ENCODE assay signal across 8 cellular contexts in the genomic region with DNA sequence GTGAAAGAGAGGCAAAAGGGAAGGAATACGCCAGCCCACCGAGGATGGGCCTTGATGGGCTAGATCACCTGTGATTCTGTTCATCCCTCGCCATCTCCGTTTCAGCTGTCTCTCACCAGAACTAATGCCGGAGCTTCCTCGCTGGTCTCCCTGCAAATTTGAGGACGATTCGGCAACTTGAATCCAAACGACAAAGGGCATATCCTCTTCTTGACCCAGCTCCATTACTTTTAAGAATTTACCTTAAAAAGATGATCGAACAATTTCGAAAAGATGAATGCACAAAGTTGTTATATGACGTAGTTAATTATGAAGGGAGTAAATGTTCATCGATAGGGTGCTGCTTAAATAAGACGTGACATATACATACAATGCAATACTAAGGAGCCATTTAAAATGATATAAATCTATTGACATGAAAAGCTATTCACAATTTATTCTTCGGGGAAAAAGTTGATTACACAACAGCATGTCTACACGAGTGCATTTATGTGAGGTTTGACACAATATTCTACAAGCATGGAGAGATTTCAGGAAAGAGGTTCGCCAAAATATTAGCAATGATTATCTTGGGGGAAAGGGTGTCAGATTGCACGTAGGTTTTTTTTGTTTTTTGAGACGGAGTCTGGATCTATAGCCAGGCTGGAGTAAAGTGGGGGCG. TPM values are rescaled to one million over a fixed set of nuclear protein-coding genes. Genes with fewer than 3 reads are reported as not detected.
A peak's percentile ranks its signal among the peaks of the same experiment; 100 is the strongest.
DNase-seq lines count a peak whose midpoint lies in the region; ATAC-seq and TF ChIP-seq lines count a peak whose summit lies in the region.

No MANE protein-coding gene starts in this region.

- no peak overlapping the region for H3K23ac ChIP-seq in neuronal stem cell (ENCODE audit: low read depth, low read length, poor library complexity)

- no CpG with 5 or more reads among the region's 20 CpGs for WGBS in neuronal stem cell (ENCODE audit: extremely low coverage in 2 of 2, insufficient read length in 2 of 2, insufficient replicate concordance in 1 of 2), 2 donors

- peak overlapping the region; percentile 59 for H3K4me2 ChIP-seq in neuronal stem cell (ENCODE audit: insufficient read depth, low read length, poor library complexity, severe bottlenecking)

- DNase-seq in NOMO-1 treated with DMSO at 0.1 percent for 48 hours (lab: John Stamatoyannopoulos, UW; ENCODE audit: unreplicated experiment) = peak; percentile 58
- no peak for DNase-seq in NOMO-1 treated with dmso at 0.1 percent for 144 hours (lab: John Stamatoyannopoulos, UW; ENCODE audit: unreplicated experiment)
- no peak for DNase-seq in LNCaP clone FGC (ENCODE audit: low read depth)
- no peak for DNase-seq in dorsolateral prefrontal cortex
- no peak for DNase-seq in neuronal stem cell (ENCODE audit: low spot score)

- no peaks in the 10 kb centered on the region for H3K27me3 ChIP-seq in dorsolateral prefrontal cortex
- no peaks in the 10 kb centered on the region for H3K27me3 ChIP-seq in neuronal stem cell (ENCODE audit: control insufficient read depth in 3 of 3, insufficient read depth in 3 of 3, low read depth in 1 of 3, low read length in 3 of 3)

- no peak overlapping the region for H2BK12ac ChIP-seq in neuronal stem cell (ENCODE audit: low read length)

- H2BK5ac ChIP-seq in neuronal stem cell (ENCODE audit: low read length) = no peak overlapping the region

- H3K4me1 ChIP-seq in neuronal stem cell (ENCODE audit: control insufficient read depth in 2 of 2, insufficient read depth in 1 of 2, low read depth in 1 of 2, low read length in 2 of 2) = peaks cover 6 to 18% of the 10 kb centered on the region in 2 donors

- no peak for TF ChIP-seq CTCF in LNCaP clone FGC (IDR thresholded peaks at IDR 0.05; ENCODE audit: control insufficient read depth, extremely low read depth, insufficient read depth)
- TF ChIP-seq CTCF in dorsolateral prefrontal cortex (IDR thresholded peaks at IDR 0.05 in 54 of 56, conservative IDR thresholded peaks at IDR 0.05 in 2 of 56; ENCODE audit: low read depth in 1 of 56, partially characterized antibody in 56 of 56) = peak in 2 of 56 donors; percentile 5 to 19

- H3K9me3 ChIP-seq in neuronal stem cell (replicated peaks in 1 of 2; ENCODE audit: control insufficient read depth in 2 of 2, insufficient read depth in 1 of 2, low read depth in 1 of 2, low read length in 2 of 2) = no peaks in the 10 kb centered on the region

- H2AFZ ChIP-seq in neuronal stem cell (ENCODE audit: low read length) = peak overlapping the region; percentile 93

- peak overlapping the region; percentile 76 for H3K18ac ChIP-seq in neuronal stem cell (ENCODE audit: low read length)

- no peak overlapping the region for H3K4ac ChIP-seq in neuronal stem cell (ENCODE audit: low read length)

- H2AK5ac ChIP-seq in neuronal stem cell (ENCODE audit: low read depth, low read length) = no peak overlapping the region

- no peak overlapping the region for H3K9ac ChIP-seq in neuronal stem cell (ENCODE audit: low read depth, low read length, poor library complexity)

- H4K91ac ChIP-seq in neuronal stem cell (ENCODE audit: low read depth, low read length, poor library complexity) = no peak overlapping the region

- no peak for ATAC-seq in GM19467 (IDR thresholded peaks at IDR 0.05; ENCODE audit: unreplicated experiment)
- ATAC-seq in HG03159 (IDR thresholded peaks at IDR 0.05; ENCODE audit: unreplicated experiment) = no peak
- ATAC-seq in HG03135 (IDR thresholded peaks at IDR 0.05; ENCODE audit: unreplicated experiment) = no peak

- H4K8ac ChIP-seq in neuronal stem cell (ENCODE audit: low read depth, low read length) = no peak overlapping the region

- peaks cover 2% of the 10 kb centered on the region for H3K79me1 ChIP-seq in neuronal stem cell (ENCODE audit: low read depth, low read length)

- H3K4me3 ChIP-seq in LNCaP clone FGC (ENCODE audit: low read depth, low read length) (peak overlapping the region; percentile 75), dorsolateral prefrontal cortex (peak overlapping the region; percentile 65 to 100 (median 87)), neuronal stem cell (ENCODE audit: low read length in 2 of 2) (peak overlapping the region; percentile 60 to 77)

- no peak overlapping the region for H2BK120ac ChIP-seq in neuronal stem cell (ENCODE audit: low read depth, low read length)

- H2BK15ac ChIP-seq in neuronal stem cell (ENCODE audit: low read length) = no peak overlapping the region

- no peak overlapping the region for H3K14ac ChIP-seq in neuronal stem cell (ENCODE audit: low read length)

- intact Hi-C loops in dorsolateral prefrontal cortex (cut with DNase I) = loop anchor here (1.0 to 10.0 kb wide), 5 partner anchors 67 to 197 kb away; no protein-coding TSS in a partner anchor

- no peaks in the 10 kb centered on the region for H3K36me3 ChIP-seq in neuronal stem cell (replicated peaks in 1 of 2; ENCODE audit: control insufficient read depth in 2 of 2, insufficient read depth in 2 of 2, low read length in 2 of 2)

- H3K27ac ChIP-seq in dorsolateral prefrontal cortex = peak overlapping the region; percentile 81 to 98 (median 94)
- peak overlapping the region; percentile 64 for H3K27ac ChIP-seq in neuronal stem cell (replicated peaks; ENCODE audit: low read length)

RNA-seq across cellular contexts. Expression of a gene that starts 0.9 kb away (rescaled TPM):
- 100 to 1,000 TPM; 120 to 211 (median 149) TPM for total RNA-seq in dorsolateral prefrontal cortex
- 23.1 TPM for polyA plus RNA-seq in neuronal stem cell (2013, experiment 1 of 2)
- polyA plus RNA-seq in neuronal stem cell (2013, experiment 2 of 2) = 24.7 TPM

RNA-seq across cellular contexts. Expression of a gene that starts 47.5 kb away (rescaled TPM):
- total RNA-seq in dorsolateral prefrontal cortex = 1,000 to 10,000 TPM in 25 of 120 experiments, 100 to 1,000 TPM in 95; 327 to 1,697 (median 734) TPM
- polyA plus RNA-seq in neuronal stem cell (2013, experiment 1 of 2) = 61.3 TPM
- 62.8 TPM for polyA plus RNA-seq in neuronal stem cell (2013, experiment 2 of 2)
